Comparison of ENCODE assay signal across 8 cellular contexts in genomic region chr17:77441130-77441920, GRCh38.
DNase-seq lines count a peak whose midpoint lies in the region; ATAC-seq and TF ChIP-seq lines count a peak whose summit lies in the region.

No MANE protein-coding gene starts in this region.

- peak; percentile 48 for ATAC-seq in GM21529 (IDR thresholded peaks at IDR 0.05; ENCODE audit: unreplicated experiment)

- no peaks in the 10 kb centered on the region for H3K27me3 ChIP-seq in MM.1S (replicated peaks; ENCODE audit: insufficient read depth, low read length)
- no peaks in the 10 kb centered on the region for H3K27me3 ChIP-seq in esophagus squamous epithelium

- intact Hi-C loops in esophagus squamous epithelium (cut with DNase I) = no loop called here

- H3K9me3 ChIP-seq in MM.1S (replicated peaks; ENCODE audit: insufficient read depth, low read length) = no peaks in the 10 kb centered on the region
- no peaks in the 10 kb centered on the region for H3K9me3 ChIP-seq in esophagus squamous epithelium

- H3K27ac ChIP-seq in MM.1S (ENCODE audit: low read length) (peak overlapping the region; percentile 99), esophagus squamous epithelium (peak overlapping the region; percentile 64 to 88 (median 71))

- in situ Hi-C loops in ACHN (cut with HindIII; ENCODE audit: low pct_ligation_motif_present, low pct_unique_long_range_greater_than_20kb, low sequenced_read_pairs) = loop anchor here (25.0 kb wide), 1 partner anchor 104 kb away; no protein-coding TSS in a partner anchor

- H3K79me2 ChIP-seq in MM.1S (ENCODE audit: low read length) = peaks cover 77% of the 10 kb centered on the region

- H3K4me1 ChIP-seq in MM.1S (ENCODE audit: low read length) (peaks cover 75% of the 10 kb centered on the region), esophagus squamous epithelium (peaks cover 81 to 98% (median 82%) of the 10 kb centered on the region in 3 donors)

- H3K9ac ChIP-seq in MM.1S (ENCODE audit: low read length) = peak overlapping the region; percentile 91

- H2AFZ ChIP-seq in MM.1S (ENCODE audit: low read length) = no peak overlapping the region

- no peaks in the 10 kb centered on the region for H3K9me2 ChIP-seq in MM.1S (replicated peaks; ENCODE audit: insufficient read depth, low read length)

- TF ChIP-seq CTCF in GM12865 (IDR thresholded peaks at IDR 0.05; ENCODE audit: insufficient read depth, low read depth, low read length, missing control alignments) = peak; percentile 5
- 0 out of 2 replicates have a peak, but pooled peaks have one; percentile 19 for TF ChIP-seq CTCF in MM.1S (IDR thresholded peaks at IDR 0.05; ENCODE audit: low read length)
- no peak for TF ChIP-seq CTCF in esophagus squamous epithelium (IDR thresholded peaks at IDR 0.05)

- DNase-seq in GM12865 (ENCODE audit: low read depth) (peak; percentile 98), MM.1S (peak; percentile 95), esophagus squamous epithelium (lab: John Stamatoyannopoulos, UW) (no peak), ACHN (no peak), NCI-H2227 (lab: John Stamatoyannopoulos, UW; ENCODE audit: unreplicated experiment) (no peak)
- DNase-seq in activated CD4-positive, alpha-beta T cell treated with anti-CD3 and anti-CD28 coated beads for 4 hours = peak; percentile 71 to 74
- peak in 2 of 3 experiments; percentile 43 to 60 for DNase-seq in stimulated activated CD4-positive, alpha-beta T cell treated with anti-CD3 and anti-CD28 coated beads, TNF-alpha, amount 100 ng/mL, for 4 hours (ENCODE audit: low read depth in 3 of 3)

- 46 to 60% methylated on average over 12 to 14 of the region's 15 CpGs for WGBS in esophagus squamous epithelium, 2 donors

- H4K20me1 ChIP-seq in MM.1S (ENCODE audit: insufficient read depth, low read length) = no peaks in the 10 kb centered on the region

- H3F3A ChIP-seq in MM.1S (ENCODE audit: insufficient read depth, low read length) = peaks cover 63% of the 10 kb centered on the region

- H3K4me2 ChIP-seq in MM.1S (ENCODE audit: low read depth, low read length) = peak overlapping the region; percentile 98

- H3K4me3 ChIP-seq in GM12865 (ENCODE audit: low read depth, low read length) (peak overlapping the region; percentile 33), MM.1S (ENCODE audit: low read length) (peak overlapping the region; percentile 39), esophagus squamous epithelium (no peak overlapping the region)

- H3K36me3 ChIP-seq in MM.1S (replicated peaks; ENCODE audit: insufficient read depth, low read length) (no peaks in the 10 kb centered on the region), esophagus squamous epithelium (no peaks in the 10 kb centered on the region)

- TF ChIP-seq POLR2A in esophagus squamous epithelium (IDR thresholded peaks at IDR 0.05) = peak in 1 of 4 donors; percentile 33

Comparison
In these comparisons a context has a peak if more than half of its experiments do, and no peak if none do; other contexts are left out.
1. DNase-seq: peak in GM12865 (single experiment), MM.1S (single experiment), activated CD4-positive, alpha-beta T cell treated with anti-CD3 and anti-CD28 coated beads for 4 hours (2 of 2) and stimulated activated CD4-positive, alpha-beta T cell treated with anti-CD3 and anti-CD28 coated beads, TNF-alpha, amount 100 ng/mL, for 4 hours (2 of 3); none in esophagus squamous epithelium (single experiment), ACHN (single experiment) and NCI-H2227 (single experiment).
2. H3K4me3 ChIP-seq: peak in GM12865 (single experiment) and MM.1S (single experiment); none in esophagus squamous epithelium (0 of 4).
3. CTCF ChIP-seq: peak in GM12865 (single experiment) and MM.1S (single experiment); none in esophagus squamous epithelium (0 of 6).